8 cellular contexts compared by ENCODE assay signal in genomic region chr10:118753331-118753730, GRCh38. TPM values are rescaled to one million over a fixed set of nuclear protein-coding genes. Genes with fewer than 3 reads are reported as not detected.
DNase-seq lines count a peak whose midpoint lies in the region; ATAC-seq, FAIRE-seq and TF ChIP-seq lines count a peak whose summit lies in the region.

No MANE protein-coding gene starts in this region.

- DNase-seq in heart left ventricle (no peak), cardiac septum (ENCODE audit: low spot score) (no peak), astrocyte of the spinal cord (ENCODE audit: low read depth, low spot score) (peak; percentile 28), lung (ENCODE audit: low spot score) (no peak), uterus (no peak), globus pallidus (ENCODE audit: low spot score) (no peak), activated gamma-delta T cell treated with Interleukin-2 at 50 U/mL for 16 hours (no peak), H54 (ENCODE audit: insufficient read length, low spot score) (no peak)

- H3K27me3 ChIP-seq in heart left ventricle: no peaks in the 10 kb centered on the region
- no peaks in the 10 kb centered on the region for H3K27me3 ChIP-seq in lung (ENCODE audit: control insufficient read depth, insufficient read depth)
- no peaks in the 10 kb centered on the region for H3K27me3 ChIP-seq in uterus

- peak overlapping the region in 1 of 12 donors; percentile 91 for H3K27ac ChIP-seq in heart left ventricle
- no peak overlapping the region for H3K27ac ChIP-seq in lung (ENCODE audit: low read depth in 1 of 2, low read length in 1 of 2)
- H3K27ac ChIP-seq in uterus: peak overlapping the region; percentile 82 to 93

- H3K36me3 ChIP-seq in heart left ventricle (no peaks in the 10 kb centered on the region), lung (ENCODE audit: control insufficient read depth in 2 of 2, insufficient read depth in 2 of 2, low read length in 2 of 2) (no peaks in the 10 kb centered on the region), uterus (no peaks in the 10 kb centered on the region)

- in situ Hi-C loops in astrocyte of the spinal cord (cut with HindIII; ENCODE audit: low sequenced_read_pairs): no loop called here

- H3K4me3 ChIP-seq in heart left ventricle (peak overlapping the region; percentile 78 to 100 (median 94)), astrocyte of the spinal cord (ENCODE audit: low read depth, low read length) (peak overlapping the region; percentile 58), lung (peak overlapping the region; percentile 89), uterus (peak overlapping the region; percentile 82 to 97)

- no peak for FAIRE-seq in H54 (lab: Jason Lieb, UNC)

- H3K4me1 ChIP-seq in heart left ventricle (peaks cover 4 to 48% (median 25%) of the 10 kb centered on the region in 12 donors), lung (ENCODE audit: control insufficient read depth in 2 of 2, insufficient read depth in 2 of 2, low read length in 2 of 2) (peaks cover 2 to 19% of the 10 kb centered on the region in 2 donors), uterus (no peaks in the 10 kb centered on the region)

- intact Hi-C loops in heart left ventricle (cut with DNase I): loop anchor here in 2 of 10 donors (10.0 kb wide), 1 partner anchor 271 kb away; the partner anchor contains the start of gene NANOS1 (in 2 of the 2)
- intact Hi-C loops in cardiac septum (cut with DNase I): loop anchor here (10.0 kb wide), 1 partner anchor 409 kb away; the partner anchor contains the start of gene FAM204A
- intact Hi-C loops in uterus (cut with DNase I; ENCODE audit: low total_unique reads): no loop called here

- TF ChIP-seq CTCF in heart left ventricle (IDR thresholded peaks at IDR 0.05) (no peak), astrocyte of the spinal cord (IDR thresholded peaks at IDR 0.05; ENCODE audit: low read depth, low read length) (no peak), lung (IDR thresholded peaks at IDR 0.05; ENCODE audit: control extremely low read depth, extremely low read depth) (no peak), uterus (IDR thresholded peaks at IDR 0.05) (no peak)

- no peaks in the 10 kb centered on the region for H3K9me3 ChIP-seq in heart left ventricle
- H3K9me3 ChIP-seq in lung (ENCODE audit: control insufficient read depth in 2 of 2, insufficient read depth in 1 of 2, low read length in 1 of 2): no peaks in the 10 kb centered on the region
- H3K9me3 ChIP-seq in uterus: no peaks in the 10 kb centered on the region

- ATAC-seq in heart left ventricle (no peak), lung (ENCODE audit: insufficient read depth, low FRiP score) (no peak)

- WGBS in heart left ventricle, 4 donors: 11 to 22% (median 12%) methylated on average over 5 of the region's 5 CpGs
- WGBS in lung, 2 donors: 13 to 17% methylated on average over 5 of the region's 5 CpGs

- TF ChIP-seq POLR2A in heart left ventricle (IDR thresholded peaks at IDR 0.05) (no peak), uterus (IDR thresholded peaks at IDR 0.05) (no peak), H54 (IDR thresholded peaks at IDR 0.05; ENCODE audit: low read depth, low read length) (no peak)

RNA-seq across cellular contexts. Expression of gene CACUL1, which starts 1.4 kb away (rescaled TPM):
- 10 to 100 TPM; 18.8 to 38.7 (median 24.8) TPM for total RNA-seq in heart left ventricle
- polyA plus RNA-seq in heart left ventricle: 10 to 100 TPM in 1 of 2 donors, 1 to 10 TPM in 1; 4.6 to 10.9 TPM
- 31.6 TPM for total RNA-seq in cardiac septum
- 10 to 100 TPM; 38.1 to 66.3 TPM for total RNA-seq in lung
- polyA plus RNA-seq in lung: 1 to 10 TPM; 7.9 to 8.0 TPM
- 10 to 100 TPM; 24.8 to 61.0 (median 29.6) TPM for total RNA-seq in uterus

Comparison
In these comparisons a context has a peak if more than half of its experiments do, and no peak if none do; other contexts are left out.
1. H3K27ac ChIP-seq: peak in uterus (2 of 2); none in lung (0 of 2).
2. Peak in every context shown above with its lines, with median percentiles within 50 percentile points of each other: H3K4me3 ChIP-seq.